In genomic region chr12:81162725-81163124, GRCh38 we compare ENCODE assay signal across 21 cellular contexts.
"Had no signal": no experiment of that assay in that cellular context is flagged by ENCODE, and none has a peak within 500 bp of the region (broad histone marks: within the 10 kb centered on the region; RNA-seq: fewer than 3 reads in every experiment).

No MANE protein-coding gene starts in this region.

- ATAC-seq: esophagus mucosa; left cardiac atrium; stimulated activated memory B cell treated with anti-CD40 and anti-IgM and Interleukin-4, amounts not matched to agents 10 μg/mL and 1 μg/mL and 100 μg/mL, for 72 hours had no signal

- H3K4me1 Mint-ChIP-seq: naive B cell; nephron; stimulated activated memory B cell treated with anti-CD40 and anti-IgM and Interleukin-4, amounts not matched to agents 10 μg/mL and 1 μg/mL and 100 μg/mL, for 72 hours had no signal

- H3K36me3 ChIP-seq: neutrophil had no signal

- H3K36me3 Mint-ChIP-seq: naive B cell; stimulated activated memory B cell treated with anti-CD40 and anti-IgM and Interleukin-4, amounts not matched to agents 10 μg/mL and 1 μg/mL and 100 μg/mL, for 72 hours had no signal

- H3K4me1 ChIP-seq: left ventricle myocardium inferior, right atrium auricular region, tibial artery had no signal

- H3K4me3 ChIP-seq: cardiac muscle cell, dorsolateral prefrontal cortex, heart right ventricle, left ventricle myocardium inferior, lung, right atrium auricular region, smooth muscle cell, tibial artery had no signal

- H3K9me3 ChIP-seq: heart right ventricle, left ventricle myocardium inferior, neutrophil, right atrium auricular region, tibial artery had no signal

- H3K27ac Mint-ChIP-seq: naive B cell; nephron; stimulated activated memory B cell treated with anti-CD40 and anti-IgM and Interleukin-4, amounts not matched to agents 10 μg/mL and 1 μg/mL and 100 μg/mL, for 72 hours; stimulated activated naive CD8-positive, alpha-beta T cell treated with anti-CD3 and anti-CD28 coated beads, Interleukin-15, Interleukin-2, amounts not matched to agents 100 ng/mL and 50 ng/mL, for 24 hours had no signal

- H3K27me3 ChIP-seq: cardiac muscle cell, dorsolateral prefrontal cortex, heart right ventricle, neutrophil, right atrium auricular region, tibial artery had no signal

- H3K4me2 ChIP-seq: smooth muscle cell had no signal

- H3K27me3 Mint-ChIP-seq: naive B cell; stimulated activated memory B cell treated with anti-CD40 and anti-IgM and Interleukin-4, amounts not matched to agents 10 μg/mL and 1 μg/mL and 100 μg/mL, for 72 hours; stimulated activated naive CD8-positive, alpha-beta T cell treated with anti-CD3 and anti-CD28 coated beads, Interleukin-15, Interleukin-2, amounts not matched to agents 100 ng/mL and 50 ng/mL, for 24 hours had no signal

- H3K4me3 Mint-ChIP-seq: naive B cell; nephron; stimulated activated memory B cell treated with anti-CD40 and anti-IgM and Interleukin-4, amounts not matched to agents 10 μg/mL and 1 μg/mL and 100 μg/mL, for 72 hours; stimulated activated naive CD8-positive, alpha-beta T cell treated with anti-CD3 and anti-CD28 coated beads, Interleukin-15, Interleukin-2, amounts not matched to agents 100 ng/mL and 50 ng/mL, for 24 hours had no signal

- H3K27ac ChIP-seq: cardiac muscle cell, dorsolateral prefrontal cortex, heart right ventricle, left ventricle myocardium inferior, neutrophil, right atrium auricular region, tibial artery had no signal

- DNase-seq: cortex of kidney; dorsolateral prefrontal cortex; effector CD8-positive, alpha-beta T cell; heart right ventricle; hypothalamus; left cardiac atrium; left ventricle myocardium inferior; mesendoderm; naive B cell; stimulated activated CD4-positive, alpha-beta T cell treated with anti-CD3 and anti-CD28 coated beads, Interleukin-2, amount 100 ng/mL, for 48 hours; stimulated activated CD8-positive, alpha-beta memory T cell treated with anti-CD3 and anti-CD28 coated beads, Interleukin-4, amount 100 ng/mL, for 48 hours; tibial artery had no signal

- H3K9me3 Mint-ChIP-seq: nephron had no signal
